8 cellular contexts compared by ENCODE assay signal in the genomic region with DNA sequence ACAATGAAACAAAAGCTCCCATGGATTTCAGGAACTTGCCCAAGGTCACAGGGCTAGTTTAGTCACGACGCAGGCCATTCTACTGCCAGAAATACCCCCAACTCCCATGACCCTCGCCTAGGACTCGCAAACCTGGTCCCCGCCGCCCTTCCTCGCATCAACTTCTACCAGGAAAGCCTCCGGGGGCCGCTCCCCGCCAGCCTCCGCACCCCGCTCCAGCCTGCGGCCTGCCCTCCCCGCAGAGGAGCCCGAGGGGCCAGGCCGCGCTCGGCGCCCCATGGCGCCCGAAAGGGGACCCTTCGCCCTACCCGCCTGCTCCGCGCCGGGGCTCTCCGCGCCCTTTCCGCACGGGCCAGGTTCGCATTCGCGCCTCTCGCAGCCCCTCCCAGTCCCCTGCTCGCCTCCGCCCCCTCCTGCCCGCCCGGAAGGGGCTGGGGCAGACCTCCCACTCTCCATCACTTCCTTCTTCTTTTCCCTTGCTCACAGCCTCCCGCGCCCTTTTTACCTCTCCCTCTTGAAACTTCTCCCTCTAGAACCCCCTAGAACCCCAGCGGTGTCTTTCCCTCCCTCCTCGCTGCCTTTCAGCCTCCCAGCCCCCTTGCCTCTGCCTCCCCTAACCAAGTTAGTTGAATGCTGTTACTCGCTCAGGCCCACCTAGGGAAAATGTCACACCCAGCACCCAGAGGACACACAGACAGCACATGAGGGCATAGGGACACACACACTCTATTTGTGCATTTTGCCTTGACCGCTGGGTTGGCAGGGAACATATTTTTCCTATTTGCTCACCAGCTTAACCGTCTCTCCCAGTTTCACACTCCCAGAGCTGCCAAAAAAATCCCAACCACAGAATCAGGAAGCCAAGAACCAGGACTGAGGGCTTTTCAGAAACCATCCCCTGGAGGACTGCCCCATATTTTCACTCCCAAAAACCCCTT. TPM values are rescaled to one million over a fixed set of nuclear protein-coding genes. Genes with fewer than 3 reads are reported as not detected.
DNase-seq lines count a peak whose midpoint lies in the region; ATAC-seq and TF ChIP-seq lines count a peak whose summit lies in the region.

A gene (minus strand): TSS at position 368 of the 938 bp plus-strand sequence. CDS start 949 bp downstream, outside the sequence.

- no peaks in the 10 kb centered on the region for H3K9me3 Mint-ChIP-seq in activated naive CD4-positive, alpha-beta T cell treated with anti-CD3 and anti-CD28 coated beads, Interleukin-2, amount 50 U/mL, for 72 hours

- peak; percentile 13 to 78 for TF ChIP-seq EP300 in tibial nerve (IDR thresholded peaks at IDR 0.05)

- no peaks in the 10 kb centered on the region for H3K27me3 ChIP-seq in tibial nerve

- H3K36me3 ChIP-seq in tibial nerve: peaks cover 0 to 20% (median 0%) of the 10 kb centered on the region in 3 donors

- H3K4me3 ChIP-seq in tibial nerve: peak within 1 kb of the TSS; percentile 34 to 68 (median 44)

- 1% methylated on average over 44 to 45 of the region's 45 CpGs for WGBS in tibial nerve, 2 donors

- peak; percentile 60 for ATAC-seq in GM19328 (IDR thresholded peaks at IDR 0.05; ENCODE audit: unreplicated experiment)
- peak; percentile 50 for ATAC-seq in HG03520 (IDR thresholded peaks at IDR 0.05; ENCODE audit: unreplicated experiment)
- ATAC-seq in SK-N-SH treated with all-trans-retinoic acid at 6 μM for 48 hours: peak; percentile 70
- ATAC-seq in activated naive CD4-positive, alpha-beta T cell treated with anti-CD3 and anti-CD28 coated beads, Interleukin-2, amount 50 U/mL, for 72 hours: peak; percentile 47 to 69
- peak; percentile 80 for ATAC-seq in Right ventricle myocardium superior (ENCODE audit: poor library complexity)

- H3K4me1 ChIP-seq in tibial nerve: peaks cover 5 to 84% (median 42%) of the 10 kb centered on the region in 4 donors

- no peaks in the 10 kb centered on the region for H3K9me3 ChIP-seq in tibial nerve

- no peak for TF ChIP-seq CTCF in tibial nerve (IDR thresholded peaks at IDR 0.05)

- DNase-seq in C1 segment of cervical spinal cord (lab: John Stamatoyannopoulos, UW) (peak in 10 of 14 donors; percentile 16 to 65 (median 50)), Right ventricle myocardium superior (peak; percentile 82), pons (ENCODE audit: low spot score) (peak; percentile 46), tibial nerve (ENCODE audit: low spot score in 2 of 2) (peak; percentile 63 to 86)
- DNase-seq in activated naive CD4-positive, alpha-beta T cell treated with anti-CD3 and anti-CD28 coated beads, Interleukin-2, amount 50 U/mL, for 72 hours (ENCODE audit: low spot score in 2 of 2): peak; percentile 74 to 77

- TF ChIP-seq POLR2A in tibial nerve (IDR thresholded peaks at IDR 0.05): peak in 1 of 2 donors; percentile 52

- H3K27ac Mint-ChIP-seq in activated naive CD4-positive, alpha-beta T cell treated with anti-CD3 and anti-CD28 coated beads, Interleukin-2, amount 50 U/mL, for 72 hours: peak within 1 kb of the TSS; percentile 94 to 95

- peak within 1 kb of the TSS; percentile 87 to 97 (median 95) for H3K27ac ChIP-seq in tibial nerve

- intact Hi-C loops in Right ventricle myocardium superior (cut with DNase I): no loop called here

- H3K36me3 Mint-ChIP-seq in activated naive CD4-positive, alpha-beta T cell treated with anti-CD3 and anti-CD28 coated beads, Interleukin-2, amount 50 U/mL, for 72 hours: peaks cover 42 to 46% of the 10 kb centered on the region in 2 donors

TF ChIP-seq in SK-N-SH treated with all-trans-retinoic acid at 6 μM for 48 hours, 23 proteins besides CTCF, POLR2A, EP300 and RAD21:
- TF ChIP-seq ARNTL (CRISPR knock-in tag; IDR thresholded peaks at IDR 0.05; ENCODE audit: borderline replicate concordance, low read depth) (no peak), OSR1 (CRISPR knock-in tag; IDR thresholded peaks at IDR 0.05) (no peak), ZFP3 (CRISPR knock-in tag; IDR thresholded peaks at IDR 0.05) (no peak), TCF4 (CRISPR knock-in tag; IDR thresholded peaks at IDR 0.05; ENCODE audit: borderline replicate concordance) (no peak), ISL1 (CRISPR knock-in tag; IDR thresholded peaks at IDR 0.05) (no peak), GLIS3 (CRISPR knock-in tag; IDR thresholded peaks at IDR 0.05) (no peak), ESRRG (CRISPR knock-in tag; IDR thresholded peaks at IDR 0.05) (no peak), ZC3H10 (CRISPR knock-in tag; IDR thresholded peaks at IDR 0.05) (no peak)
- TF ChIP-seq, protein P1, sequence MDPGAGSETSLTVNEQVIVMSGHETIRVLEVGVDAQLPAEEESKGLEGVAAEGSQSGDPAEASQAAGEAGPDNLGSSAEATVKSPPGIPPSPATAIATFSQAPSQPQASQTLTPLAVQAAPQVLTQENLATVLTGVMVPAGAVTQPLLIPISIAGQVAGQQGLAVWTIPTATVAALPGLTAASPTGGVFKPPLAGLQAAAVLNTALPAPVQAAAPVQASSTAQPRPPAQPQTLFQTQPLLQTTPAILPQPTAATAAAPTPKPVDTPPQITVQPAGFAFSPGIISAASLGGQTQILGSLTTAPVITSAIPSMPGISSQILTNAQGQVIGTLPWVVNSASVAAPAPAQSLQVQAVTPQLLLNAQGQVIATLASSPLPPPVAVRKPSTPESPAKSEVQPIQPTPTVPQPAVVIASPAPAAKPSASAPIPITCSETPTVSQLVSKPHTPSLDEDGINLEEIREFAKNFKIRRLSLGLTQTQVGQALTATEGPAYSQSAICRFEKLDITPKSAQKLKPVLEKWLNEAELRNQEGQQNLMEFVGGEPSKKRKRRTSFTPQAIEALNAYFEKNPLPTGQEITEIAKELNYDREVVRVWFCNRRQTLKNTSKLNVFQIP (CRISPR knock-in tag; IDR thresholded peaks at IDR 0.05; ENCODE audit: borderline replicate concordance, low read depth): no peak
- TF ChIP-seq, protein P2, sequence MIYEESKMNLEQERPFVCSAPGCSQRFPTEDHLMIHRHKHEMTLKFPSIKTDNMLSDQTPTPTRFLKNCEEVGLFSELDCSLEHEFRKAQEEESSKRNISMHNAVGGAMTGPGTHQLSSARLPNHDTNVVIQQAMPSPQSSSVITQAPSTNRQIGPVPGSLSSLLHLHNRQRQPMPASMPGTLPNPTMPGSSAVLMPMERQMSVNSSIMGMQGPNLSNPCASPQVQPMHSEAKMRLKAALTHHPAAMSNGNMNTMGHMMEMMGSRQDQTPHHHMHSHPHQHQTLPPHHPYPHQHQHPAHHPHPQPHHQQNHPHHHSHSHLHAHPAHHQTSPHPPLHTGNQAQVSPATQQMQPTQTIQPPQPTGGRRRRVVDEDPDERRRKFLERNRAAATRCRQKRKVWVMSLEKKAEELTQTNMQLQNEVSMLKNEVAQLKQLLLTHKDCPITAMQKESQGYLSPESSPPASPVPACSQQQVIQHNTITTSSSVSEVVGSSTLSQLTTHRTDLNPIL (CRISPR knock-in tag; IDR thresholded peaks at IDR 0.05; ENCODE audit: low read depth): no peak
- TF ChIP-seq, protein P3, sequence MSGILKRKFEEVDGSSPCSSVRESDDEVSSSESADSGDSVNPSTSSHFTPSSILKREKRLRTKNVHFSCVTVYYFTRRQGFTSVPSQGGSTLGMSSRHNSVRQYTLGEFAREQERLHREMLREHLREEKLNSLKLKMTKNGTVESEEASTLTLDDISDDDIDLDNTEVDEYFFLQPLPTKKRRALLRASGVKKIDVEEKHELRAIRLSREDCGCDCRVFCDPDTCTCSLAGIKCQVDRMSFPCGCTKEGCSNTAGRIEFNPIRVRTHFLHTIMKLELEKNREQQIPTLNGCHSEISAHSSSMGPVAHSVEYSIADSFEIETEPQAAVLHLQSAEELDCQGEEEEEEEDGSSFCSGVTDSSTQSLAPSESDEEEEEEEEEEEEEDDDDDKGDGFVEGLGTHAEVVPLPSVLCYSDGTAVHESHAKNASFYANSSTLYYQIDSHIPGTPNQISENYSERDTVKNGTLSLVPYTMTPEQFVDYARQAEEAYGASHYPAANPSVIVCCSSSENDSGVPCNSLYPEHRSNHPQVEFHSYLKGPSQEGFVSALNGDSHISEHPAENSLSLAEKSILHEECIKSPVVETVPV (CRISPR knock-in tag; IDR thresholded peaks at IDR 0.05): no peak

RNA-seq across cellular contexts. Expression of the gene that starts here (rescaled TPM):
- 100 to 1,000 TPM in 1 of 2 donors, 10 to 100 TPM in 1; 68.9 to 247 TPM for total RNA-seq in activated naive CD4-positive, alpha-beta T cell treated with anti-CD3 and anti-CD28 coated beads, Interleukin-2, amount 50 U/mL, for 72 hours
- total RNA-seq in Right ventricle myocardium superior (20.0 TPM), tibial nerve (100 to 1,000 TPM in 2 of 4 donors, 10 to 100 TPM in 2; 42.2 to 110 (median 94.7) TPM)

Comparison
In these comparisons a context has a peak if more than half of its experiments do, and no peak if none do; other contexts are left out.
1. Peak in every context shown above with its lines: DNase-seq, ATAC-seq, H3K4me3 ChIP-seq and H3K27ac ChIP-seq.